In the genomic region with DNA sequence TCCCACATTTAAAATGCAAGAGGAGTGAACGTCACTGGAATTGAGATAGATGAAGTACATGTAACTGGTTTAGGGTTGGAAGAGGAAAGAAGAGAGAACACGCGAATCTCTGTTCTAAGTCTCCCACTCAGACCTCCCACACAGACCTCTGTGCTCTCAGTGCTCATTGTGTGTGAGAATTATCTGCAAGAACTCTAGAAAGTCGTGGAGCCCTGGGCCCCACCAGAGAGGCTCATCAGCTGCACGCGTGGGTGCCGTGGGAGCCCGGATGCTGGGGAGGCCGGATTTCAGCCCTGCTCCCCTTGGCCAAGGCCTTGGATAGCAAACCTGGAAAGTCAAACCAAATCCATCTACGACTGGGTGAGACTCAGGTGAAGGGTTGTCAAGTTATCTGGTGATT, we compare ENCODE assay signal across 12 cellular contexts.
DNase-seq lines count a peak whose midpoint lies in the region; ATAC-seq and TF ChIP-seq lines count a peak whose summit lies in the region.
"Had no signal": no experiment of that assay in that cellular context is flagged by ENCODE, and none has a peak within 500 bp of the region (broad histone marks: within the 10 kb centered on the region; RNA-seq: fewer than 3 reads in every experiment).

No MANE protein-coding gene starts in this region.

- H3K4me1 Mint-ChIP-seq in neural crest cell, result peaks cover 38% of the 10 kb centered on the region
- H3K4me1 Mint-ChIP-seq: CD4-positive, CD25-positive, alpha-beta regulatory T cell had no signal

- H3K9ac ChIP-seq in DND-41 (ENCODE audit: low read depth, low read length), result no peak overlapping the region; the same call in 1 of the 2 replicates
- 0 out of 2 replicates have a peak overlapping the region, but pooled peaks have one; percentile 25 for H3K9ac ChIP-seq in Karpas-422 (ENCODE audit: low read length)

- peaks cover 2% of the 10 kb centered on the region for H3K9me3 Mint-ChIP-seq in neural crest cell

- peaks cover 7% of the 10 kb centered on the region for H3K27me3 Mint-ChIP-seq in neural crest cell (ENCODE audit: low read depth)
- H3K27me3 Mint-ChIP-seq: CD4-positive, CD25-positive, alpha-beta regulatory T cell had no signal

- H3K9me2 ChIP-seq in Karpas-422 (replicated peaks; ENCODE audit: insufficient read depth, low read length), result no peaks in the 10 kb centered on the region

- H3K4me2 ChIP-seq in DND-41 (ENCODE audit: insufficient read depth, low read length) (no peak overlapping the region), Karpas-422 (ENCODE audit: low read depth, low read length, poor library complexity, severe bottlenecking) (no peak overlapping the region)

- H4K20me1 ChIP-seq in DND-41 (ENCODE audit: insufficient read depth, low read length) (no peaks in the 10 kb centered on the region), Karpas-422 (ENCODE audit: insufficient read depth, low read depth, low read length) (no peaks in the 10 kb centered on the region)

- no peak for DNase-seq in DND-41
- no peak for DNase-seq in Karpas-422
- DNase-seq in neural crest cell (ENCODE audit: low read depth, low spot score), result no peak
- no peak for DNase-seq in NCI-H2029 treated with DMSO at 0.1 percent for 48 hours (lab: John Stamatoyannopoulos, UW)
- DNase-seq in superior temporal gyrus (ENCODE audit: extremely low spot score), result no peak
- no peak for DNase-seq in NCI-H2081 (lab: John Stamatoyannopoulos, UW)
- DNase-seq: BE2C; CD4-positive, CD25-positive, alpha-beta regulatory T cell; EL; HCEC 1CT had no signal

- H3K36me3 ChIP-seq in DND-41 (ENCODE audit: insufficient read depth, low read length), result no peaks in the 10 kb centered on the region
- no peaks in the 10 kb centered on the region for H3K36me3 ChIP-seq in Karpas-422 (ENCODE audit: insufficient read depth, low read length)
- H3K36me3 ChIP-seq: BE2C had no signal

- H3K27me3 ChIP-seq in DND-41 (ENCODE audit: insufficient read depth, low read length, poor library complexity) (no peaks in the 10 kb centered on the region), Karpas-422 (ENCODE audit: low read length) (no peaks in the 10 kb centered on the region)
- H3K27me3 ChIP-seq: BE2C had no signal

- H3K9me3 ChIP-seq in DND-41 (ENCODE audit: insufficient read depth, low read length, severe bottlenecking) (no peaks in the 10 kb centered on the region), Karpas-422 (ENCODE audit: low read length) (no peaks in the 10 kb centered on the region)
- H3K9me3 ChIP-seq: BE2C had no signal

- H2AFZ ChIP-seq in DND-41 (ENCODE audit: low read depth, low read length), result no peak overlapping the region
- no peak overlapping the region for H2AFZ ChIP-seq in Karpas-422 (ENCODE audit: low read length)

- H3K4me3 Mint-ChIP-seq in neural crest cell, result no peak overlapping the region
- H3K4me3 Mint-ChIP-seq: CD4-positive, CD25-positive, alpha-beta regulatory T cell had no signal

- H3K4me3 ChIP-seq in DND-41 (ENCODE audit: low read depth in 1 of 2, low read length in 2 of 2), result no peak overlapping the region
- no peak overlapping the region for H3K4me3 ChIP-seq in Karpas-422 (ENCODE audit: low read length)

- peaks cover 2% of the 10 kb centered on the region for H3K36me3 Mint-ChIP-seq in neural crest cell (ENCODE audit: low read depth)
- H3K36me3 Mint-ChIP-seq: CD4-positive, CD25-positive, alpha-beta regulatory T cell had no signal

- H3K27ac ChIP-seq in DND-41 (ENCODE audit: low read length) (peak overlapping the region; percentile 93), Karpas-422 (ENCODE audit: low read length) (no peak overlapping the region)

- no peaks in the 10 kb centered on the region for H3K79me2 ChIP-seq in DND-41 (ENCODE audit: insufficient read depth, low read length)
- H3K79me2 ChIP-seq in Karpas-422 (ENCODE audit: low read length), result no peaks in the 10 kb centered on the region

- ATAC-seq in DND-41 (ENCODE audit: insufficient read depth, low read depth) (no peak), GM19455 (IDR thresholded peaks at IDR 0.05; ENCODE audit: unreplicated experiment) (no peak)
- ATAC-seq: HepG2 had no signal

- peak overlapping the region; percentile 4 for H3K27ac Mint-ChIP-seq in neural crest cell (ENCODE audit: unreplicated experiment)

- peaks cover 67% of the 10 kb centered on the region for H3K4me1 ChIP-seq in DND-41 (ENCODE audit: insufficient read depth, low read length)
- H3K4me1 ChIP-seq in Karpas-422 (ENCODE audit: low read length), result peaks cover 61% of the 10 kb centered on the region
- H3K4me1 ChIP-seq: BE2C had no signal

- TF ChIP-seq CTCF in DND-41 (IDR thresholded peaks at IDR 0.05; ENCODE audit: borderline replicate concordance, extremely low read depth, low read length, poor library complexity, severe bottlenecking) (no peak), neural crest cell (conservative IDR thresholded peaks at IDR 0.05) (no peak)
